ENCODE assay signal across 16 cellular contexts in the genomic region with DNA sequence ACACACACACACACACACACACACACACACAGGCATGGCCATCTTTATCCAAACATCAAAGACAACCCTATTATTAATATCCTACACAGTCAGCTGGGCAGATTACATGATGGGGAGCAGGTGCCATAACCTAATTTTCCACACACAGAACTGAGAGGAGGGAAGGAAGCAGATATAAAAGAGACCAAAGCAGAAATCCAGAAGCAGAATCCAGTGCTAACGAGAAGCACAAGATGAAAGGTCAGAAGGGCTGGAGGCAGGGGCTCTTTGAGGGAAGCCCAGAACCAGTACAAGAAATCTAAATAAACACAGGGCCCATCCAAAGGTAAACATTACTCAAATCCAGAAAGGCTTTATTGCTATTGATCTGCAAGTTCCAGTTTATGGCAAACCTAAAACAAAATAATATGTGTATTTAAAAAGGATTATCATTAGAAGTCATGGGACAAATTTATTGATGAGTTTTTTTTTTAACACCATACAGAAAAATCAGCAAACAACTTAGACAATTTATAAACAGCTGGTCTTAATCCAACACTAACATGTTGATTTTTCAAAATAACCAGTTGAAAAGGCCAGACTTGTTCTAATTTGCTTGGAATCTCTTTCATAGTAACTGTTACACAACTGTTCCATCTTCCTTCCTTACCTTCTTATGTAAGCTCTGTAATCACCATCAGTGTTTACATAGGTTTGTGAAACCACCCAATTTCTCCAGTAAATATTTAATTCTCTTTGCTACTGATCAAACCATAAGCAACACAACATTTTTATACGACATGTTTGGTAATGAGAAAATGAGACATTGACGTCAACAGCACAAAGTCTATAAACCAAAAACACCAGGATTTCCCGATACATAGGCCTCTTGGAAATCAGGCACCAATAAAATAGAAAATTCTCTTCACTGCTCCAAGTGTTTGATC. TPM values are rescaled to one million over a fixed set of nuclear protein-coding genes. Genes with fewer than 3 reads are reported as not detected.
DNase-seq lines count a peak whose midpoint lies in the region; ATAC-seq, FAIRE-seq and TF ChIP-seq lines count a peak whose summit lies in the region.
"Had no signal": no experiment of that assay in that cellular context is flagged by ENCODE, and none has a peak within 500 bp of the region (broad histone marks: within the 10 kb centered on the region; RNA-seq: fewer than 3 reads in every experiment).

No MANE protein-coding gene starts in this region.

- POLR2A ChIA-PET in A549 (lab: Yijun Ruan, JAX), result no interaction called here

- H3K36me3 ChIP-seq in bronchial epithelial cell (ENCODE audit: control insufficient read depth, insufficient read depth, low read length), result no peaks in the 10 kb centered on the region
- peaks cover 10 to 36% of the 10 kb centered on the region in 2 experiments for H3K36me3 ChIP-seq in mesenchymal stem cell (ENCODE audit: control insufficient read depth in 1 of 2, insufficient read depth in 2 of 2, low read depth in 1 of 2, low read length in 2 of 2)
- H3K36me3 ChIP-seq in endodermal cell (ENCODE audit: control insufficient read depth, insufficient read depth, low read length), result peaks cover 8% of the 10 kb centered on the region

- H3K14ac ChIP-seq in mesenchymal stem cell (ENCODE audit: low read length in 2 of 2), result no peak overlapping the region

- no peak overlapping the region for H3K27ac Mint-ChIP-seq in type B pancreatic cell
- no peak overlapping the region for H3K27ac Mint-ChIP-seq in endodermal cell

- no peak overlapping the region for H4K91ac ChIP-seq in mesenchymal stem cell (ENCODE audit: low read length)

- H3K4me1 Mint-ChIP-seq in type B pancreatic cell (ENCODE audit: unreplicated experiment) (peaks cover 4% of the 10 kb centered on the region), endodermal cell (peaks cover 4% of the 10 kb centered on the region)

- H3K18ac ChIP-seq in mesenchymal stem cell (ENCODE audit: low read depth in 1 of 2, low read length in 2 of 2), result no peak overlapping the region

- ATAC-seq in A549, result peak; percentile 50 to 67; a peak in 5 of 6 replicates
- ATAC-seq: heart right ventricle had no signal

- CTCF ChIA-PET in A549 (lab: Yijun Ruan, JAX), result interaction anchor here (0.7 to 6.2 kb wide), 12 partner anchors 11 to 359 kb away, joined by 3 to 26 read pairs (median 4); no protein-coding TSS in a partner anchor

- peak overlapping the region; percentile 76 to 80 for H3K27ac ChIP-seq in A549
- no peak overlapping the region for H3K27ac ChIP-seq in mesenchymal stem cell (ENCODE audit: low read length, poor library complexity, severe bottlenecking)
- no peak overlapping the region for H3K27ac ChIP-seq in endodermal cell (ENCODE audit: low read depth, low read length)
- H3K27ac ChIP-seq: heart right ventricle, KMS-11 had no signal

- H3K4ac ChIP-seq in mesenchymal stem cell (ENCODE audit: low read depth in 1 of 2, low read length in 2 of 2), result peak overlapping the region in 1 of 2 experiments; percentile 59

- FAIRE-seq in A549 (lab: Jason Lieb, UNC), result peak; percentile 28
- FAIRE-seq in bronchial epithelial cell (lab: Jason Lieb, UNC), result no peak
- FAIRE-seq: H54, TTC549 had no signal

- H4K8ac ChIP-seq in mesenchymal stem cell (ENCODE audit: low read length), result no peak overlapping the region

- H3K36me3 Mint-ChIP-seq in type B pancreatic cell (peaks cover 11% of the 10 kb centered on the region), endodermal cell (ENCODE audit: low read depth) (peaks cover 14% of the 10 kb centered on the region)

- TF ChIP-seq EP300 in A549 (IDR thresholded peaks at IDR 0.05), result peak; percentile 91 to 95; a peak in 4 of 5 replicates

- peak in 1 of 2 experiments; percentile 82 for DNase-seq in A549 (ENCODE audit: low read depth in 1 of 2, low spot score in 1 of 2)
- peak; percentile 54 for DNase-seq in NCI-H146 (lab: John Stamatoyannopoulos, UW)
- DNase-seq in bronchial epithelial cell (ENCODE audit: low read depth), result peak; percentile 55
- DNase-seq in mesenchymal stem cell, result peak; percentile 50
- no peak for DNase-seq in type B pancreatic cell (ENCODE audit: extremely low spot score, unreplicated experiment)
- no peak for DNase-seq in endodermal cell
- no peak for DNase-seq in midbrain (lab: John Stamatoyannopoulos, UW)
- DNase-seq in retina, result no peak
- DNase-seq: activated naive CD4-positive, alpha-beta T cell treated with anti-CD3 and anti-CD28 coated beads, Interleukin-2, amount 50 U/mL, for 16 hours; erythroblast; heart right ventricle; NCI-H2081 treated with DMSO at 0.1 percent for 48 hours; SHP77 treated with DMSO at 0.1 percent for 48 hours had no signal

- no peak for TF ChIP-seq CTCF in A549 (IDR thresholded peaks at IDR 0.05)
- TF ChIP-seq CTCF in bronchial epithelial cell (IDR thresholded peaks at IDR 0.05; ENCODE audit: insufficient read depth, low read length, severe bottlenecking), result no peak
- TF ChIP-seq CTCF in type B pancreatic cell (conservative IDR thresholded peaks at IDR 0.05), result no peak
- no peak for TF ChIP-seq CTCF in endodermal cell (conservative IDR thresholded peaks at IDR 0.05)

- H3K79me1 ChIP-seq in mesenchymal stem cell (replicated peaks; ENCODE audit: low read length, poor library complexity, severe bottlenecking), result peaks cover 13% of the 10 kb centered on the region

- H2AK5ac ChIP-seq in mesenchymal stem cell (ENCODE audit: low read length, severe bottlenecking), result no peak overlapping the region

- H3K9me3 ChIP-seq in A549 (no peaks in the 10 kb centered on the region), mesenchymal stem cell (ENCODE audit: control insufficient read depth, low read length) (no peaks in the 10 kb centered on the region), endodermal cell (ENCODE audit: control insufficient read depth, low read length) (no peaks in the 10 kb centered on the region)
- H3K9me3 ChIP-seq: heart right ventricle had no signal

- H3K9me3 Mint-ChIP-seq in type B pancreatic cell, result no peaks in the 10 kb centered on the region
- no peaks in the 10 kb centered on the region for H3K9me3 Mint-ChIP-seq in endodermal cell

- 35% methylated on average over 4 of the region's 4 CpGs for WGBS in A549 (ENCODE audit: missing lambda C conversion rate)
- WGBS in mesenchymal stem cell, result 70% methylated on average over 4 of the region's 4 CpGs
- WGBS in endodermal cell (ENCODE audit: insufficient coverage in 1 of 2, insufficient read length in 1 of 2), 2 experiments, result 66 to 67% methylated on average over 3 to 4 of the region's 4 CpGs

- no peak for TF ChIP-seq POLR2A in A549 (IDR thresholded peaks at IDR 0.05; ENCODE audit: low read length)

- H2AFZ ChIP-seq in mesenchymal stem cell (ENCODE audit: low read depth, low read length), result no peak overlapping the region

- H3K27me3 Mint-ChIP-seq in type B pancreatic cell (no peaks in the 10 kb centered on the region), endodermal cell (ENCODE audit: insufficient read depth) (no peaks in the 10 kb centered on the region)

- no peaks in the 10 kb centered on the region for H3K27me3 ChIP-seq in bronchial epithelial cell (ENCODE audit: control insufficient read depth, insufficient read depth, low read length)
- H3K27me3 ChIP-seq in mesenchymal stem cell (ENCODE audit: control insufficient read depth in 1 of 2, insufficient read depth in 1 of 2, low read length in 2 of 2), result no peaks in the 10 kb centered on the region
- H3K27me3 ChIP-seq in endodermal cell (ENCODE audit: control insufficient read depth, insufficient read depth, low read length, poor library complexity, severe bottlenecking), result no peaks in the 10 kb centered on the region
- H3K27me3 ChIP-seq: heart right ventricle had no signal

- H2BK5ac ChIP-seq in mesenchymal stem cell (ENCODE audit: low read depth, low read length, poor library complexity, severe bottlenecking), result no peak overlapping the region

- H2BK12ac ChIP-seq in mesenchymal stem cell (ENCODE audit: low read length in 2 of 2), result no peak overlapping the region

- no peak overlapping the region for H2BK120ac ChIP-seq in mesenchymal stem cell (ENCODE audit: low read depth, low read length)

- peak overlapping the region; percentile 49 for H3K4me2 ChIP-seq in A549
- no peak overlapping the region for H3K4me2 ChIP-seq in mesenchymal stem cell (ENCODE audit: low read length, poor library complexity, severe bottlenecking)
- H3K4me2 ChIP-seq: KMS-11 had no signal

- H3K4me3 ChIP-seq in A549 (no peak overlapping the region), bronchial epithelial cell (ENCODE audit: low read depth, low read length) (no peak overlapping the region), mesenchymal stem cell (ENCODE audit: insufficient read depth in 1 of 2, low read depth in 1 of 2, low read length in 2 of 2) (no peak overlapping the region), endodermal cell (ENCODE audit: low read length) (no peak overlapping the region)
- H3K4me3 ChIP-seq: heart right ventricle had no signal

- no peak overlapping the region for H3K23ac ChIP-seq in mesenchymal stem cell (ENCODE audit: low read length in 2 of 2)

- H3K4me1 ChIP-seq in A549 (peaks cover 61% of the 10 kb centered on the region), mesenchymal stem cell (ENCODE audit: control insufficient read depth, insufficient read depth, low read depth, low read length) (peaks cover 3% of the 10 kb centered on the region), endodermal cell (ENCODE audit: control insufficient read depth, insufficient read depth, low read length) (no peaks in the 10 kb centered on the region)

- H3K4me3 Mint-ChIP-seq in type B pancreatic cell, result no peak overlapping the region
- no peak overlapping the region for H3K4me3 Mint-ChIP-seq in endodermal cell

- H3K9ac ChIP-seq in mesenchymal stem cell (ENCODE audit: low read length), result no peak overlapping the region
- no peak overlapping the region for H3K9ac ChIP-seq in endodermal cell (ENCODE audit: extremely low read depth, low read length, poor library complexity, severe bottlenecking)
- H3K9ac ChIP-seq: KMS-11 had no signal

- 0 out of 5 replicates have a peak, but pooled peaks of 1 of the 2 experiments have one; percentile 15 for TF ChIP-seq RAD21 in A549 (conservative IDR thresholded peaks at IDR 0.05 in 1 of 2, IDR thresholded peaks at IDR 0.05 in 1 of 2)

- no peak overlapping the region for H2BK15ac ChIP-seq in mesenchymal stem cell (ENCODE audit: low read depth, poor library complexity, severe bottlenecking)

TF ChIP-seq in A549, 52 proteins besides CTCF, POLR2A, EP300 and RAD21 (continues in another document):
- TF ChIP-seq SREBF2 (IDR thresholded peaks at IDR 0.05) (no peak), JUNB (IDR thresholded peaks at IDR 0.05) (peak; percentile 48; the same call in 1 of the 2 replicates), RFX5 (IDR thresholded peaks at IDR 0.05) (no peak)

RNA-seq across cellular contexts. Expression of a gene that starts 34.2 kb away (rescaled TPM):
- polyA plus RNA-seq in A549 (2011; rRNA removed), result 47.8 and 64.4 TPM in 2 replicates
- 14.3 and 15.8 TPM in 2 replicates for polyA plus RNA-seq in A549 (2012; cell fraction: cytosol; rRNA removed)
- polyA plus RNA-seq in A549 (2012; cell fraction: nucleus; rRNA removed), result 29.8 and 36.5 TPM in 2 replicates
- polyA plus RNA-seq in A549 (2017; fragmentation: RNase III; extraction: RNeasy Plus Mini Kit Qiagen cat#74134 plus additional on column Dnase treatment), result 11.3 to 13.1 TPM (median 12.4 TPM) in 3 replicates
- 101 and 106 TPM in 2 replicates for polyA minus RNA-seq in A549 (2011; rRNA and poly(A)+ RNA removed)
- total RNA-seq in bronchial epithelial cell, result 6.8 and 7.6 TPM in 2 replicates
- polyA plus RNA-seq in mesenchymal stem cell (2013, experiment 1 of 2), result 11.2 TPM
- 11.0 TPM for polyA plus RNA-seq in mesenchymal stem cell (2013, experiment 2 of 2)
- total RNA-seq in type B pancreatic cell (ENCODE audit: low replicate concordance), result 16.4 and 19.6 TPM in 2 replicates
- total RNA-seq in endodermal cell, result 10 to 100 TPM; 12.3 to 13.7 TPM
- 12.2 TPM for polyA plus RNA-seq in endodermal cell (2013, experiment 1 of 2)
- 10.7 TPM for polyA plus RNA-seq in endodermal cell (2013, experiment 2 of 2)

Comparison
In these comparisons a context has a peak if more than half of its experiments do, and no peak if none do; other contexts are left out.
1. DNase-seq: peak in NCI-H146 (single experiment), bronchial epithelial cell (single experiment) and mesenchymal stem cell (single experiment); none in type B pancreatic cell (single experiment), endodermal cell (single experiment), midbrain (single experiment) and retina (single experiment).
2. H3K27ac ChIP-seq: peak in A549 (2 of 2); none in mesenchymal stem cell (single experiment) and endodermal cell (single experiment).